1 cellular context compared by ENCODE assay signal in genomic region chr1:207797229-207797973, GRCh38.
TF ChIP-seq lines count a peak whose summit lies in the region.

No MANE protein-coding gene starts in this region.

TF ChIP-seq in HepG2, 621 proteins besides CTCF, POLR2A, EP300 and RAD21 (continued from another document):
- TF ChIP-seq, protein P1, sequence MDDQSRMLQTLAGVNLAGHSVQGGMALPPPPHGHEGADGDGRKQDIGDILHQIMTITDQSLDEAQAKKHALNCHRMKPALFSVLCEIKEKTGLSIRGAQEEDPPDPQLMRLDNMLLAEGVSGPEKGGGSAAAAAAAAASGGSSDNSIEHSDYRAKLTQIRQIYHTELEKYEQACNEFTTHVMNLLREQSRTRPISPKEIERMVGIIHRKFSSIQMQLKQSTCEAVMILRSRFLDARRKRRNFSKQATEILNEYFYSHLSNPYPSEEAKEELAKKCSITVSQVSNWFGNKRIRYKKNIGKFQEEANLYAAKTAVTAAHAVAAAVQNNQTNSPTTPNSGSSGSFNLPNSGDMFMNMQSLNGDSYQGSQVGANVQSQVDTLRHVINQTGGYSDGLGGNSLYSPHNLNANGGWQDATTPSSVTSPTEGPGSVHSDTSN (CRISPR knock-in tag; IDR thresholded peaks at IDR 0.05; ENCODE audit: borderline replicate concordance): no peak
- TF ChIP-seq MBNL3 (CRISPR knock-in tag; conservative IDR thresholded peaks at IDR 0.05) (no peak), KLF16 (CRISPR knock-in tag; IDR thresholded peaks at IDR 0.05) (no peak), ZBTB10 (CRISPR knock-in tag; IDR thresholded peaks at IDR 0.05; ENCODE audit: borderline replicate concordance) (no peak), ZBED4 (CRISPR knock-in tag; IDR thresholded peaks at IDR 0.05; ENCODE audit: borderline replicate concordance) (no peak), PITX1 (CRISPR knock-in tag; IDR thresholded peaks at IDR 0.05) (0 out of 2 replicates have a peak, but pooled peaks have one; percentile 38), ZNF710 (CRISPR knock-in tag; IDR thresholded peaks at IDR 0.05; ENCODE audit: borderline replicate concordance) (no peak), ZNF724P (CRISPR knock-in tag; IDR thresholded peaks at IDR 0.05; ENCODE audit: borderline replicate concordance) (no peak), SMC3 (IDR thresholded peaks at IDR 0.05; ENCODE audit: low read length) (peak; percentile 39; the same call in 1 of the 2 replicates), PLRG1 (conservative IDR thresholded peaks at IDR 0.05) (no peak), HNRNPK (IDR thresholded peaks at IDR 0.05; ENCODE audit: low read depth, low read length, poor library complexity, severe bottlenecking) (no peak), ZNF136 (CRISPR knock-in tag; IDR thresholded peaks at IDR 0.05; ENCODE audit: low read depth) (no peak), GABPA (IDR thresholded peaks at IDR 0.05; ENCODE audit: low read depth, low read length) (no peak), GABPA (CRISPR knock-in tag; IDR thresholded peaks at IDR 0.05; ENCODE audit: low read depth) (no peak), ZBTB34 (CRISPR knock-in tag; IDR thresholded peaks at IDR 0.05) (no peak), BORCS8-MEF2B (CRISPR knock-in tag; IDR thresholded peaks at IDR 0.05) (no peak), BCL6 (CRISPR knock-in tag; IDR thresholded peaks at IDR 0.05) (0 out of 2 replicates have a peak, but pooled peaks have one; percentile 37), STAG1 (CRISPR knock-in tag; IDR thresholded peaks at IDR 0.05) (peak; percentile 68), POLR2G (IDR thresholded peaks at IDR 0.05; ENCODE audit: low read depth, low read length) (peak; percentile 33; the same call in 1 of the 2 replicates), FOSL2 (CRISPR knock-in tag; IDR thresholded peaks at IDR 0.05) (peak; percentile 86), ARID5B (CRISPR knock-in tag; IDR thresholded peaks at IDR 0.05) (peak; percentile 27; the same call in 1 of the 2 replicates), ZNF333 (CRISPR knock-in tag; IDR thresholded peaks at IDR 0.05; ENCODE audit: borderline replicate concordance) (no peak), KLF15 (CRISPR knock-in tag; IDR thresholded peaks at IDR 0.05; ENCODE audit: borderline replicate concordance) (no peak), NR2F6 (IDR thresholded peaks at IDR 0.05) (no peak), NR2F6 (CRISPR knock-in tag; IDR thresholded peaks at IDR 0.05) (0 out of 2 replicates have a peak, but pooled peaks have one; percentile 5), MAFK (conservative IDR thresholded peaks at IDR 0.05 in 1 of 2, IDR thresholded peaks at IDR 0.05 in 1 of 2; ENCODE audit: low read length in 2 of 2) (no peak), KAT8 (CRISPR knock-in tag; IDR thresholded peaks at IDR 0.05) (0 out of 2 replicates have a peak, but pooled peaks have one; percentile 26), CEBPG (CRISPR knock-in tag; IDR thresholded peaks at IDR 0.05) (0 out of 2 replicates have a peak, but pooled peaks have one; percentile 7)
- TF ChIP-seq, protein P2, sequence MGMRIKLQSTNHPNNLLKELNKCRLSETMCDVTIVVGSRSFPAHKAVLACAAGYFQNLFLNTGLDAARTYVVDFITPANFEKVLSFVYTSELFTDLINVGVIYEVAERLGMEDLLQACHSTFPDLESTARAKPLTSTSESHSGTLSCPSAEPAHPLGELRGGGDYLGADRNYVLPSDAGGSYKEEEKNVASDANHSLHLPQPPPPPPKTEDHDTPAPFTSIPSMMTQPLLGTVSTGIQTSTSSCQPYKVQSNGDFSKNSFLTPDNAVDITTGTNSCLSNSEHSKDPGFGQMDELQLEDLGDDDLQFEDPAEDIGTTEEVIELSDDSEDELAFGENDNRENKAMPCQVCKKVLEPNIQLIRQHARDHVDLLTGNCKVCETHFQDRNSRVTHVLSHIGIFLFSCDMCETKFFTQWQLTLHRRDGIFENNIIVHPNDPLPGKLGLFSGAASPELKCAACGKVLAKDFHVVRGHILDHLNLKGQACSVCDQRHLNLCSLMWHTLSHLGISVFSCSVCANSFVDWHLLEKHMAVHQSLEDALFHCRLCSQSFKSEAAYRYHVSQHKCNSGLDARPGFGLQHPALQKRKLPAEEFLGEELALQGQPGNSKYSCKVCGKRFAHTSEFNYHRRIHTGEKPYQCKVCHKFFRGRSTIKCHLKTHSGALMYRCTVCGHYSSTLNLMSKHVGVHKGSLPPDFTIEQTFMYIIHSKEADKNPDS (CRISPR knock-in tag; IDR thresholded peaks at IDR 0.05): no peak
- TF ChIP-seq, protein P3, sequence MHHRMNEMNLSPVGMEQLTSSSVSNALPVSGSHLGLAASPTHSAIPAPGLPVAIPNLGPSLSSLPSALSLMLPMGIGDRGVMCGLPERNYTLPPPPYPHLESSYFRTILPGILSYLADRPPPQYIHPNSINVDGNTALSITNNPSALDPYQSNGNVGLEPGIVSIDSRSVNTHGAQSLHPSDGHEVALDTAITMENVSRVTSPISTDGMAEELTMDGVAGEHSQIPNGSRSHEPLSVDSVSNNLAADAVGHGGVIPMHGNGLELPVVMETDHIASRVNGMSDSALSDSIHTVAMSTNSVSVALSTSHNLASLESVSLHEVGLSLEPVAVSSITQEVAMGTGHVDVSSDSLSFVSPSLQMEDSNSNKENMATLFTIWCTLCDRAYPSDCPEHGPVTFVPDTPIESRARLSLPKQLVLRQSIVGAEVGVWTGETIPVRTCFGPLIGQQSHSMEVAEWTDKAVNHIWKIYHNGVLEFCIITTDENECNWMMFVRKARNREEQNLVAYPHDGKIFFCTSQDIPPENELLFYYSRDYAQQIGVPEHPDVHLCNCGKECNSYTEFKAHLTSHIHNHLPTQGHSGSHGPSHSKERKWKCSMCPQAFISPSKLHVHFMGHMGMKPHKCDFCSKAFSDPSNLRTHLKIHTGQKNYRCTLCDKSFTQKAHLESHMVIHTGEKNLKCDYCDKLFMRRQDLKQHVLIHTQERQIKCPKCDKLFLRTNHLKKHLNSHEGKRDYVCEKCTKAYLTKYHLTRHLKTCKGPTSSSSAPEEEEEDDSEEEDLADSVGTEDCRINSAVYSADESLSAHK (CRISPR knock-in tag; IDR thresholded peaks at IDR 0.05; ENCODE audit: borderline replicate concordance): no peak
